ENCODE assay signal across 10 cellular contexts in genomic region chr17:78241277-78242023, GRCh38. TPM values are rescaled to one million over a fixed set of nuclear protein-coding genes. Genes with fewer than 3 reads are reported as not detected.
DNase-seq lines count a peak whose midpoint lies in the region; ATAC-seq, FAIRE-seq and TF ChIP-seq lines count a peak whose summit lies in the region.
"Had no signal": no experiment of that assay in that cellular context is flagged by ENCODE, and none has a peak within 500 bp of the region (broad histone marks: within the 10 kb centered on the region; RNA-seq: fewer than 3 reads in every experiment).

No MANE protein-coding gene starts in this region.

- no peak overlapping the region; the same call in 1 of the 2 replicates for H4K8ac ChIP-seq in H1 (ENCODE audit: extremely low read depth, insufficient read depth, low read length)

- 0 out of 2 replicates have a peak overlapping the region, but pooled peaks have one; percentile 46 for H2BK15ac ChIP-seq in H1 (ENCODE audit: low read length)

- H2BK20ac ChIP-seq in H1 (ENCODE audit: low read length): no peak overlapping the region

- H4K91ac ChIP-seq in H1 (replicated peaks; ENCODE audit: insufficient read length, low read length): no peak overlapping the region

- H3K18ac ChIP-seq in H1 (ENCODE audit: extremely low read depth, low read length): no peak overlapping the region

- no peaks in the 10 kb centered on the region; the same call in 1 of the 2 replicates for H3K79me1 ChIP-seq in H1 (ENCODE audit: low read depth, low read length)

- no peaks in the 10 kb centered on the region for H3K79me2 ChIP-seq in H1 (ENCODE audit: control insufficient read depth in 1 of 2, insufficient read depth in 2 of 2, low read length in 2 of 2)

- H2BK5ac ChIP-seq in H1 (ENCODE audit: low read depth, low read length): no peak overlapping the region; the same call in 1 of the 2 replicates

- no peak overlapping the region for H3K4me3 ChIP-seq in H1 (ENCODE audit: extremely low read depth in 1 of 4, insufficient read depth in 2 of 4, low read depth in 3 of 4, low read length in 4 of 4)
- H3K4me3 ChIP-seq: adrenal gland had no signal

- TF ChIP-seq CTCF in H1 (IDR thresholded peaks at IDR 0.05; ENCODE audit: control extremely low read depth in 1 of 3, insufficient read depth in 1 of 3, low read depth in 1 of 3, low read length in 3 of 3): no peak

- no peak overlapping the region for H3K27ac ChIP-seq in H1 (ENCODE audit: low read depth, low read length)
- H3K27ac ChIP-seq: adrenal gland had no signal

- H3K4me2 ChIP-seq in H1 (ENCODE audit: insufficient read depth in 1 of 2, low read depth in 2 of 2, low read length in 2 of 2): no peak overlapping the region

- peaks cover 0 to 3% (median 2%) of the 10 kb centered on the region in 3 donors for H3K9me3 Mint-ChIP-seq in T-cell

- no peaks in the 10 kb centered on the region for H3K27me3 ChIP-seq in H1 (replicated peaks in 1 of 4; ENCODE audit: control insufficient read depth in 3 of 4, extremely low read depth in 1 of 4, insufficient read depth in 3 of 4, low read length in 3 of 4)
- H3K27me3 ChIP-seq: adrenal gland had no signal

- H3K9ac ChIP-seq in H1 (replicated peaks in 1 of 4; ENCODE audit: extremely low read depth in 1 of 4, low read depth in 3 of 4, low read length in 3 of 4): no peak overlapping the region

- H2BK120ac ChIP-seq in H1 (replicated peaks; ENCODE audit: low read depth, low read length): no peak overlapping the region

- no peak overlapping the region for H3K56ac ChIP-seq in H1 (replicated peaks; ENCODE audit: insufficient read length, low read depth, low read length)

- CTCF ChIA-PET in H1 (lab: Charles Lee; ENCODE audit: partially characterized antibody): interaction anchor here (0.8 to 5.9 kb wide), 3 partner anchors 9 to 64 kb away, joined by 3 to 53 read pairs (median 12); no protein-coding TSS in a partner anchor
- CTCF ChIA-PET in T-cell (lab: Charles Lee): interaction anchor here in 1 of 2 donors (0.5 kb wide), 1 partner anchor 398 kb away, joined by 6 read pairs; no protein-coding TSS in a partner anchor

- no peaks in the 10 kb centered on the region for H4K20me1 ChIP-seq in H1 (replicated peaks in 1 of 2; ENCODE audit: control insufficient read depth in 1 of 2, insufficient read depth in 2 of 2, low read length in 2 of 2)

- H2AFZ ChIP-seq in H1 (ENCODE audit: low read length): no peak overlapping the region; the same call in 1 of the 2 replicates

- no peaks in the 10 kb centered on the region for H3K36me3 Mint-ChIP-seq in T-cell

- no peaks in the 10 kb centered on the region for H3K36me3 ChIP-seq in H1 (ENCODE audit: control insufficient read depth in 2 of 4, insufficient read depth in 4 of 4, low read length in 3 of 4)
- H3K36me3 ChIP-seq: adrenal gland had no signal

- TF ChIP-seq POLR2A in H1 (IDR thresholded peaks at IDR 0.05; ENCODE audit: control extremely low read depth in 1 of 2, low read depth in 2 of 2, low read length in 2 of 2): no peak

- no peaks in the 10 kb centered on the region for H3K27me3 Mint-ChIP-seq in T-cell

- no peak overlapping the region for H4K5ac ChIP-seq in H1 (ENCODE audit: insufficient read length, low read depth, low read length)

- TF ChIP-seq EP300 in H1 (IDR thresholded peaks at IDR 0.05; ENCODE audit: borderline replicate concordance in 1 of 2, low read depth in 2 of 2, low read length in 2 of 2): no peak

- H3K27ac Mint-ChIP-seq in T-cell: no peak overlapping the region

- 76% methylated on average over 13 of the region's 13 CpGs; no CpG with 5 or more reads in 1 of the 2 experiments for WGBS in H1 (ENCODE audit: extremely low coverage in 1 of 2, insufficient coverage in 1 of 2, insufficient read length in 1 of 2, insufficient replicate concordance in 2 of 2, low coverage in 1 of 2, low lambda C conversion rate in 2 of 2, missing lambda C conversion rate in 1 of 2), 2 experiments

- no peak overlapping the region for H3K4me3 Mint-ChIP-seq in T-cell

- no peaks in the 10 kb centered on the region for H3K4me1 Mint-ChIP-seq in T-cell

- H3K4ac ChIP-seq in H1 (replicated peaks; ENCODE audit: insufficient read length, low read depth, low read length): no peak overlapping the region

- 0 out of 2 replicates have a peak overlapping the region, but pooled peaks have one; percentile 50 for H2BK12ac ChIP-seq in H1 (ENCODE audit: low read depth, low read length)

- peak; percentile 76 for FAIRE-seq in H1 (lab: Jason Lieb, UNC)

- no peaks in the 10 kb centered on the region for H3K9me3 ChIP-seq in H1 (ENCODE audit: insufficient read depth in 2 of 2, low read depth in 1 of 2, low read length in 1 of 2)
- H3K9me3 ChIP-seq: adrenal gland had no signal

- ATAC-seq in HG03039 (IDR thresholded peaks at IDR 0.05; ENCODE audit: unreplicated experiment): no peak
- ATAC-seq in T-cell (replicated peaks in 1 of 4): no peak

- DNase-seq in NCI-H1436 (lab: John Stamatoyannopoulos, UW): peak; percentile 14
- no peak for DNase-seq in NCI-H1436 treated with DMSO at 0.1 percent for 48 hours (lab: John Stamatoyannopoulos, UW)
- peak; percentile 74 to 82 for DNase-seq in NCI-H524 (lab: John Stamatoyannopoulos, UW)
- DNase-seq in H1 (ENCODE audit: low read depth in 1 of 2, low spot score in 2 of 2): peak in 1 of 2 experiments; percentile 49
- DNase-seq in occipital lobe (lab: John Stamatoyannopoulos, UW): peak; percentile 78
- DNase-seq in T-cell: no peak
- no peak for DNase-seq in activated CD8-positive, alpha-beta memory T cell treated with anti-CD3 and anti-CD28 coated beads, Interleukin-2, amount 50 U/mL, for 4 hours
- DNase-seq: AML-193 had no signal

- H3K23ac ChIP-seq in H1 (ENCODE audit: insufficient read length): no peak overlapping the region

- H3K14ac ChIP-seq in H1 (ENCODE audit: insufficient read length): no peak overlapping the region

- H2AK5ac ChIP-seq in H1 (ENCODE audit: low read depth, low read length): peak overlapping the region; percentile 69; the same call in 1 of the 2 replicates

- peaks cover 0 to 3% (median 0%) of the 10 kb centered on the region in 4 experiments; a peak in 2 of 7 replicates for H3K4me1 ChIP-seq in H1 (replicated peaks in 1 of 4; ENCODE audit: control insufficient read depth in 3 of 4, insufficient read depth in 4 of 4, low read length in 3 of 4)
- H3K4me1 ChIP-seq: adrenal gland had no signal

- H3K23me2 ChIP-seq in H1 (ENCODE audit: low read depth, low read length): no peaks in the 10 kb centered on the region; the same call in 1 of the 2 replicates

- no peak for TF ChIP-seq RAD21 in H1 (IDR thresholded peaks at IDR 0.05 in 1 of 2, conservative IDR thresholded peaks at IDR 0.05 in 1 of 2; ENCODE audit: low read depth in 2 of 2, low read length in 2 of 2)

- POLR2A ChIA-PET in H1 (lab: Charles Lee; ENCODE audit: partially characterized antibody): interaction anchor here (0.6 to 1.9 kb wide), 3 partner anchors 12 to 70 kb away, joined by 3 to 4 read pairs (median 3); no protein-coding TSS in a partner anchor
- POLR2A ChIA-PET in T-cell (lab: Charles Lee): no interaction called here

TF ChIP-seq in H1, 55 proteins besides CTCF, POLR2A, EP300 and RAD21 (continues in another document):
- TF ChIP-seq CBX8 (IDR thresholded peaks at IDR 0.05; ENCODE audit: borderline replicate concordance, low read depth, low read length): no peak

RNA-seq across cellular contexts. Expression of gene TMEM235, which starts 10.0 kb away (rescaled TPM):
- 0.15 TPM in 1 of 2 replicates, not detected in the other for total RNA-seq in H1 (2021; fragmentation: NEBNext Ultra II Directional; extraction: Animal tissue kit (Norgen Biotek cat#: 25700))
- 0.05 and 0.14 TPM in 2 replicates for polyA plus RNA-seq in H1 (2011; rRNA removed)
- 0.17 TPM for polyA plus RNA-seq in H1 (2011; cell fraction: cytosol; rRNA removed)
- polyA plus RNA-seq in H1 (2011; cell fraction: nucleus; rRNA removed): 0.68 TPM
- 0.13 to 0.36 TPM (median 0.23 TPM) in 4 replicates for polyA plus RNA-seq in H1 (2012, experiment 1 of 2)
- not detected for polyA plus RNA-seq in H1 (2012, experiment 2 of 2)
- 0.02 TPM for polyA plus RNA-seq in H1 (2013, experiment 1 of 2)
- polyA plus RNA-seq in H1 (2013, experiment 2 of 2): not detected
- polyA minus RNA-seq in H1 (2011; rRNA and poly(A)+ RNA removed): not detected in 2 replicates
- not detected for polyA minus RNA-seq in H1 (2011; cell fraction: cytosol; rRNA and poly(A)+ RNA removed)
- polyA minus RNA-seq in H1 (2011; cell fraction: nucleus; rRNA and poly(A)+ RNA removed): not detected
- total RNA-seq in occipital lobe (not detected), T-cell (not detected)
- total RNA-seq: adrenal gland had no signal

RNA-seq across cellular contexts. Expression of gene BIRC5, which starts 27.4 kb away (rescaled TPM):
- total RNA-seq in H1 (2021; fragmentation: NEBNext Ultra II Directional; extraction: Animal tissue kit (Norgen Biotek cat#: 25700)): 106 and 108 TPM in 2 replicates
- 42.2 and 48.8 TPM in 2 replicates for polyA plus RNA-seq in H1 (2011; rRNA removed)
- polyA plus RNA-seq in H1 (2011; cell fraction: cytosol; rRNA removed): 53.5 TPM
- 78.0 TPM for polyA plus RNA-seq in H1 (2011; cell fraction: nucleus; rRNA removed)
- polyA plus RNA-seq in H1 (2012, experiment 1 of 2): 58.7 to 71.7 TPM (median 68.1 TPM) in 4 replicates
- 111 TPM for polyA plus RNA-seq in H1 (2012, experiment 2 of 2)
- 64.6 TPM for polyA plus RNA-seq in H1 (2013, experiment 1 of 2)
- 66.0 TPM for polyA plus RNA-seq in H1 (2013, experiment 2 of 2)
- 39.6 and 46.5 TPM in 2 replicates for polyA minus RNA-seq in H1 (2011; rRNA and poly(A)+ RNA removed)
- 43.1 TPM for polyA minus RNA-seq in H1 (2011; cell fraction: cytosol; rRNA and poly(A)+ RNA removed)
- 41.5 TPM for polyA minus RNA-seq in H1 (2011; cell fraction: nucleus; rRNA and poly(A)+ RNA removed)
- total RNA-seq in occipital lobe: 7.3 TPM
- 1 to 10 TPM in 3 of 5 donors, under 1 TPM in 2; 0.67 to 1.9 (median 1.3) TPM for total RNA-seq in T-cell

RNA-seq across cellular contexts. Expression of gene AFMID, which starts 54.3 kb away (rescaled TPM):
- 53.0 and 54.8 TPM in 2 replicates for total RNA-seq in H1 (2021; fragmentation: NEBNext Ultra II Directional; extraction: Animal tissue kit (Norgen Biotek cat#: 25700))
- polyA plus RNA-seq in H1 (2011; rRNA removed): 49.0 and 61.6 TPM in 2 replicates
- polyA plus RNA-seq in H1 (2011; cell fraction: cytosol; rRNA removed): 63.2 TPM
- 58.5 TPM for polyA plus RNA-seq in H1 (2011; cell fraction: nucleus; rRNA removed)
- polyA plus RNA-seq in H1 (2012, experiment 1 of 2): 47.6 to 75.1 TPM (median 68.4 TPM) in 4 replicates
- polyA plus RNA-seq in H1 (2012, experiment 2 of 2): 91.1 TPM
- polyA plus RNA-seq in H1 (2013, experiment 1 of 2): 40.1 TPM
- polyA plus RNA-seq in H1 (2013, experiment 2 of 2): 39.2 TPM
- 55.5 and 83.5 TPM in 2 replicates for polyA minus RNA-seq in H1 (2011; rRNA and poly(A)+ RNA removed)
- polyA minus RNA-seq in H1 (2011; cell fraction: cytosol; rRNA and poly(A)+ RNA removed): 30.7 TPM
- polyA minus RNA-seq in H1 (2011; cell fraction: nucleus; rRNA and poly(A)+ RNA removed): 42.0 TPM
- total RNA-seq in occipital lobe (35.4 TPM), T-cell (1 to 10 TPM; 2.3 to 5.9 (median 3.4) TPM)

RNA-seq across cellular contexts. Expression of gene TK1, which starts 54.6 kb away (rescaled TPM):
- 66.9 and 76.5 TPM in 2 replicates for total RNA-seq in H1 (2021; fragmentation: NEBNext Ultra II Directional; extraction: Animal tissue kit (Norgen Biotek cat#: 25700))
- polyA plus RNA-seq in H1 (2011; rRNA removed): 147 and 170 TPM in 2 replicates
- 150 TPM for polyA plus RNA-seq in H1 (2011; cell fraction: cytosol; rRNA removed)
- polyA plus RNA-seq in H1 (2011; cell fraction: nucleus; rRNA removed): 168 TPM
- 50.8 to 96.9 TPM (median 88.1 TPM) in 4 replicates for polyA plus RNA-seq in H1 (2012, experiment 1 of 2)
- polyA plus RNA-seq in H1 (2012, experiment 2 of 2): 148 TPM
- polyA plus RNA-seq in H1 (2013, experiment 1 of 2): 57.7 TPM
- 54.1 TPM for polyA plus RNA-seq in H1 (2013, experiment 2 of 2)
- 110 and 113 TPM in 2 replicates for polyA minus RNA-seq in H1 (2011; rRNA and poly(A)+ RNA removed)
- 54.3 TPM for polyA minus RNA-seq in H1 (2011; cell fraction: cytosol; rRNA and poly(A)+ RNA removed)
- polyA minus RNA-seq in H1 (2011; cell fraction: nucleus; rRNA and poly(A)+ RNA removed): 42.3 TPM
- total RNA-seq in occipital lobe (1.6 TPM), T-cell (1 to 10 TPM; 1.6 to 3.3 (median 2.2) TPM)

Comparison
In these comparisons a context has a peak if more than half of its experiments do, and no peak if none do; other contexts are left out.
1. DNase-seq: peak in NCI-H1436 (single experiment), NCI-H524 (2 of 2) and occipital lobe (single experiment); none in NCI-H1436 treated with DMSO at 0.1 percent for 48 hours (single experiment), T-cell (0 of 34) and activated CD8-positive, alpha-beta memory T cell treated with anti-CD3 and anti-CD28 coated beads, Interleukin-2, amount 50 U/mL, for 4 hours (single experiment).
2. RNA of gene BIRC5, which starts 27.4 kb away (total RNA-seq): 106 to 108 TPM in H1; 7.3 TPM in occipital lobe (single experiment) and 0.67 to 1.9 TPM in T-cell; every median in the first group is over 10 times any median in the second.